ENCODE assay signal across 25 cellular contexts in genomic region chr4:168139336-168139735, GRCh38. TPM values are rescaled to one million over a fixed set of nuclear protein-coding genes. Genes with fewer than 3 reads are reported as not detected.
DNase-seq lines count a peak whose midpoint lies in the region; TF ChIP-seq lines count a peak whose summit lies in the region.
"Had no signal": no experiment of that assay in that cellular context is flagged by ENCODE, and none has a peak within 500 bp of the region (broad histone marks: within the 10 kb centered on the region; RNA-seq: fewer than 3 reads in every experiment).

No MANE protein-coding gene starts in this region.

- intact Hi-C loops in activated T-helper 1 cell treated with anti-CD3 and anti-CD28 coated beads, Interleukin-12 subunit alpha, Interleukin-12 subunit beta, Interleukin-2, Interleukin-4 antibody, amounts not matched to agents 30 ng/mL and 10 ng/mL and 1 ng/mL, durations not matched to agents 14 hours and 24 hours and 36 hours (cut with micrococcal nuclease): no loop called here

- H3K4me3 ChIP-seq in ACC112 (ENCODE audit: low read depth, low read length): peak overlapping the region; percentile 45; the same call in 1 of the 2 replicates
- no peak overlapping the region for H3K4me3 ChIP-seq in adipocyte (ENCODE audit: low read length)
- no peak overlapping the region for H3K4me3 ChIP-seq in fibroblast of villous mesenchyme (ENCODE audit: low read depth, low read length)
- H3K4me3 ChIP-seq: K562, left lung, mucosa of descending colon, PC-9 had no signal

- H3K9me3 Mint-ChIP-seq in activated T-helper 1 cell treated with anti-CD3 and anti-CD28 coated beads, Interleukin-12 subunit alpha, Interleukin-12 subunit beta, Interleukin-2, Interleukin-4 antibody, amounts not matched to agents 30 ng/mL and 10 ng/mL and 1 ng/mL, durations not matched to agents 14 hours and 24 hours and 36 hours: no peaks in the 10 kb centered on the region
- H3K9me3 Mint-ChIP-seq: activated naive CD4-positive, alpha-beta T cell treated with anti-CD3 and anti-CD28 coated beads, Interleukin-2, amount 10 ng/mL, durations not matched to agents 7 days and 5 days; CD4-positive, alpha-beta T cell had no signal

- no peak overlapping the region for H3K9ac ChIP-seq in adipocyte (ENCODE audit: low read length)

- no peak for TF ChIP-seq CTCF in fibroblast of villous mesenchyme (IDR thresholded peaks at IDR 0.05; ENCODE audit: insufficient read depth, low read depth, low read length)

- peaks cover 4% of the 10 kb centered on the region; the same call in 1 of the 2 replicates for H3K36me3 ChIP-seq in ACC112 (ENCODE audit: insufficient read depth, low read length)
- no peaks in the 10 kb centered on the region for H3K36me3 ChIP-seq in adipocyte (ENCODE audit: control insufficient read depth, insufficient read depth, low read length, severe bottlenecking)
- H3K36me3 ChIP-seq: left lung, neutrophil had no signal

- H3K9me3 ChIP-seq in adipocyte (ENCODE audit: control insufficient read depth, low read length): no peaks in the 10 kb centered on the region
- H3K9me3 ChIP-seq: left lung, mucosa of descending colon, neutrophil had no signal

- H3K4me1 ChIP-seq in ACC112 (ENCODE audit: control insufficient read depth, insufficient read depth, low read length, unreplicated experiment) (peaks cover 33% of the 10 kb centered on the region), adipocyte (ENCODE audit: control insufficient read depth, insufficient read depth, low read length) (peaks cover 4% of the 10 kb centered on the region)
- H3K4me1 ChIP-seq: left lung had no signal

- peak; percentile 33 for DNase-seq in HS-27A (ENCODE audit: low read depth)
- peak; percentile 57 for DNase-seq in adipocyte (ENCODE audit: low read depth)
- DNase-seq in fibroblast of villous mesenchyme (ENCODE audit: low read depth): peak; percentile 42
- no peak for DNase-seq in activated T-helper 1 cell treated with anti-CD3 and anti-CD28 coated beads, Interleukin-12 subunit alpha, Interleukin-12 subunit beta, Interleukin-2, Interleukin-4 antibody, amounts not matched to agents 30 ng/mL and 10 ng/mL and 1 ng/mL, durations not matched to agents 14 hours and 24 hours and 36 hours (ENCODE audit: low spot score)
- DNase-seq in cerebellar nuclear complex (lab: John Stamatoyannopoulos, UW): no peak
- DNase-seq in epidermal melanocyte (ENCODE audit: insufficient read length, low spot score): no peak
- no peak for DNase-seq in NCI-H2227 (lab: John Stamatoyannopoulos, UW; ENCODE audit: unreplicated experiment)
- DNase-seq: activated naive CD4-positive, alpha-beta T cell treated with anti-CD3 and anti-CD28 coated beads, Interleukin-2, amount 10 ng/mL, durations not matched to agents 7 days and 5 days; CD4-positive, alpha-beta T cell; DMS79; effector CD4-positive, alpha-beta T cell; foreskin melanocyte; left lung; mucosa of descending colon; NCI-H1048; NCI-H2107; NCI-H774; right cardiac atrium; stimulated activated CD4-positive, alpha-beta T cell treated with anti-CD3 and anti-CD28 coated beads, Interleukin-1b, Interleukin-23, amount 100 ng/mL, for 48 hours had no signal

- H2AFZ ChIP-seq in ACC112 (ENCODE audit: low read length, unreplicated experiment): peak overlapping the region; percentile 45
- H2AFZ ChIP-seq: PC-9 had no signal

- no peaks in the 10 kb centered on the region for H3K4me1 Mint-ChIP-seq in activated T-helper 1 cell treated with anti-CD3 and anti-CD28 coated beads, Interleukin-12 subunit alpha, Interleukin-12 subunit beta, Interleukin-2, Interleukin-4 antibody, amounts not matched to agents 30 ng/mL and 10 ng/mL and 1 ng/mL, durations not matched to agents 14 hours and 24 hours and 36 hours (ENCODE audit: low read depth)
- H3K4me1 Mint-ChIP-seq: activated naive CD4-positive, alpha-beta T cell treated with anti-CD3 and anti-CD28 coated beads, Interleukin-2, amount 10 ng/mL, durations not matched to agents 7 days and 5 days; brain had no signal

- H3K79me2 ChIP-seq in ACC112 (ENCODE audit: control insufficient read depth, insufficient read depth, low read length, unreplicated experiment): no peaks in the 10 kb centered on the region

- peaks cover 9% of the 10 kb centered on the region for H3K27me3 Mint-ChIP-seq in activated T-helper 1 cell treated with anti-CD3 and anti-CD28 coated beads, Interleukin-12 subunit alpha, Interleukin-12 subunit beta, Interleukin-2, Interleukin-4 antibody, amounts not matched to agents 30 ng/mL and 10 ng/mL and 1 ng/mL, durations not matched to agents 14 hours and 24 hours and 36 hours (ENCODE audit: insufficient read depth)
- H3K27me3 Mint-ChIP-seq: activated naive CD4-positive, alpha-beta T cell treated with anti-CD3 and anti-CD28 coated beads, Interleukin-2, amount 10 ng/mL, durations not matched to agents 7 days and 5 days; brain had no signal

- no peaks in the 10 kb centered on the region for H3K36me3 Mint-ChIP-seq in activated T-helper 1 cell treated with anti-CD3 and anti-CD28 coated beads, Interleukin-12 subunit alpha, Interleukin-12 subunit beta, Interleukin-2, Interleukin-4 antibody, amounts not matched to agents 30 ng/mL and 10 ng/mL and 1 ng/mL, durations not matched to agents 14 hours and 24 hours and 36 hours (ENCODE audit: low read depth)
- H3K36me3 Mint-ChIP-seq: activated naive CD4-positive, alpha-beta T cell treated with anti-CD3 and anti-CD28 coated beads, Interleukin-2, amount 10 ng/mL, durations not matched to agents 7 days and 5 days; brain had no signal

- no peak overlapping the region for H3K27ac Mint-ChIP-seq in activated T-helper 1 cell treated with anti-CD3 and anti-CD28 coated beads, Interleukin-12 subunit alpha, Interleukin-12 subunit beta, Interleukin-2, Interleukin-4 antibody, amounts not matched to agents 30 ng/mL and 10 ng/mL and 1 ng/mL, durations not matched to agents 14 hours and 24 hours and 36 hours
- H3K27ac Mint-ChIP-seq: activated naive CD4-positive, alpha-beta T cell treated with anti-CD3 and anti-CD28 coated beads, Interleukin-2, amount 10 ng/mL, durations not matched to agents 7 days and 5 days; brain; CD4-positive, alpha-beta T cell had no signal

- H3K4me3 Mint-ChIP-seq in activated T-helper 1 cell treated with anti-CD3 and anti-CD28 coated beads, Interleukin-12 subunit alpha, Interleukin-12 subunit beta, Interleukin-2, Interleukin-4 antibody, amounts not matched to agents 30 ng/mL and 10 ng/mL and 1 ng/mL, durations not matched to agents 14 hours and 24 hours and 36 hours: no peak overlapping the region
- H3K4me3 Mint-ChIP-seq: activated naive CD4-positive, alpha-beta T cell treated with anti-CD3 and anti-CD28 coated beads, Interleukin-2, amount 10 ng/mL, durations not matched to agents 7 days and 5 days; brain; CD4-positive, alpha-beta T cell had no signal

- H3K27me3 ChIP-seq in ACC112 (ENCODE audit: insufficient read depth, low read length) (no peaks in the 10 kb centered on the region), adipocyte (replicated peaks; ENCODE audit: control insufficient read depth, insufficient read depth, low read length) (no peaks in the 10 kb centered on the region)
- H3K27me3 ChIP-seq: left lung, neutrophil had no signal

- peak overlapping the region; percentile 99 for H3K27ac ChIP-seq in ACC112 (ENCODE audit: low read depth, low read length)
- H3K27ac ChIP-seq: left lung, neutrophil, PC-9 had no signal

RNA-seq across cellular contexts. Expression of gene ANXA10, which starts 47.0 kb away (rescaled TPM):
- total RNA-seq in fibroblast of villous mesenchyme: under 0.01 and 0.32 TPM in 2 replicates
- not detected in 2 replicates for total RNA-seq in activated T-helper 1 cell treated with anti-CD3 and anti-CD28 coated beads, Interleukin-12 subunit alpha, Interleukin-12 subunit beta, Interleukin-2, Interleukin-4 antibody, amounts not matched to agents 30 ng/mL and 10 ng/mL and 1 ng/mL, durations not matched to agents 14 hours and 24 hours and 36 hours
- total RNA-seq: A673; CD4-positive, alpha-beta T cell; K562; right cardiac atrium had no signal

Comparison
In these comparisons a context has a peak if more than half of its experiments do, and no peak if none do; other contexts are left out.
1. DNase-seq: peak in HS-27A (single experiment), adipocyte (single experiment) and fibroblast of villous mesenchyme (single experiment); none in activated T-helper 1 cell treated with anti-CD3 and anti-CD28 coated beads, Interleukin-12 subunit alpha, Interleukin-12 subunit beta, Interleukin-2, Interleukin-4 antibody, amounts not matched to agents 30 ng/mL and 10 ng/mL and 1 ng/mL, durations not matched to agents 14 hours and 24 hours and 36 hours (single experiment), cerebellar nuclear complex (0 of 2), epidermal melanocyte (single experiment) and NCI-H2227 (single experiment).